Comparison of ENCODE assay signal across 10 cellular contexts in the genomic region with DNA sequence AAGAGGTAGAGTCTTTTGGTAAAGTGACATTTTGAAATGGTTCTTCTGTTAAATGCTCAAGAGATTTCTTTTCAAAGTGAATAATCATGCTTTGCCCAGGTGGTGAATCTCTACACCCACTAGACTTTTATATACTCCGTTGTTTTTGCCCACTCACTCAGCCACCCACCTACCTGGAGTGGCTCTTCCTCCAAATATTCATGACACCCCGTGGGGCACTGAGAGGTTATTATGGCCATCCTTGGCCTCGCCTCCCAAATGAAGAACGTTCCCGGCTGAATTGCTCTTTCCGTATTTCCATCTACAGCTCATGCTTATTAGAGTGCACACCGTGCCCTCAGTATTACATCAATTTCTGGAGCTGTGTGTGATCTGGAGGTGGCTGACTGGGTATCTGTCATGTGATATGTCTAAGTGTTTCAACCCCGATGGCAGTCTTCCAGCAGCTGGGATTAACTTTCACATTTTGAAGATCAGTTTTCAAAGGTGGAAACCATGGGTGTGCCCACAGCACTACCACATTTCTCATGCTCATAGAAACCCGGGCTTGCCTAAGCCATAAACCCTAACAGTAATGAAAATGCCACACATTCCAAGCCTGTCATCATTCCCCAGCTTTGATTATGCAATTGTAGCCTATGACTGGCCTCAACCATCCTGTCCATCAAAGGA.
DNase-seq lines count a peak whose midpoint lies in the region; TF ChIP-seq lines count a peak whose summit lies in the region.
"Had no signal": no experiment of that assay in that cellular context is flagged by ENCODE, and none has a peak within 500 bp of the region (broad histone marks: within the 10 kb centered on the region; RNA-seq: fewer than 3 reads in every experiment).

No MANE protein-coding gene starts in this region.

- TF ChIP-seq POLR2A in uterus (IDR thresholded peaks at IDR 0.05) = no peak

- no peaks in the 10 kb centered on the region for H3K36me3 ChIP-seq in A673 (ENCODE audit: insufficient read depth, low read length, poor library complexity, severe bottlenecking)
- no peaks in the 10 kb centered on the region for H3K36me3 ChIP-seq in hepatocyte (replicated peaks; ENCODE audit: insufficient read depth, low read depth)
- no peaks in the 10 kb centered on the region for H3K36me3 ChIP-seq in uterus
- H3K36me3 ChIP-seq: BLaER1 treated with 17β-estradiol and CSF1 and Interleukin-3, amounts not matched to agents 10 nM and 100 nM had no signal

- WGBS in hepatocyte (ENCODE audit: low lambda C conversion rate, missing lambda C conversion rate) = 68% methylated on average over 9 of the region's 9 CpGs

- H2AFZ ChIP-seq in hepatocyte = no peak overlapping the region

- no peak overlapping the region for H3K4me2 ChIP-seq in hepatocyte
- H3K4me2 ChIP-seq: BLaER1 treated with 17β-estradiol and CSF1 and Interleukin-3, amounts not matched to agents 10 nM and 100 nM had no signal

- POLR2A ChIA-PET in A673 (lab: Charles Lee; ENCODE audit: low non-redundant PET) = no interaction called here

- H3K4me1 ChIP-seq in A673 (ENCODE audit: insufficient read depth, low read length, poor library complexity, severe bottlenecking) (no peaks in the 10 kb centered on the region), hepatocyte (ENCODE audit: insufficient read depth) (peaks cover 10% of the 10 kb centered on the region), uterus (no peaks in the 10 kb centered on the region)

- H3K27me3 ChIP-seq in A673 (replicated peaks; ENCODE audit: insufficient read depth, low read depth, low read length, poor library complexity) = no peaks in the 10 kb centered on the region
- H3K27me3 ChIP-seq in hepatocyte = no peaks in the 10 kb centered on the region
- H3K27me3 ChIP-seq in uterus = no peaks in the 10 kb centered on the region
- H3K27me3 ChIP-seq: BLaER1 treated with 17β-estradiol and CSF1 and Interleukin-3, amounts not matched to agents 10 nM and 100 nM had no signal

- no peak for TF ChIP-seq CTCF in A673 (conservative IDR thresholded peaks at IDR 0.05; ENCODE audit: low read depth, low read length)
- no peak for TF ChIP-seq CTCF in hepatocyte (IDR thresholded peaks at IDR 0.05; ENCODE audit: poor library complexity)
- no peak for TF ChIP-seq CTCF in uterus (IDR thresholded peaks at IDR 0.05)

- H3K4me3 ChIP-seq in A673 (ENCODE audit: low read depth, low read length, poor library complexity, severe bottlenecking) (no peak overlapping the region), hepatocyte (no peak overlapping the region), uterus (no peak overlapping the region)
- H3K4me3 ChIP-seq: BLaER1 treated with 17β-estradiol and CSF1 and Interleukin-3, amounts not matched to agents 10 nM and 100 nM had no signal

- BruUV-seq in A673 (replicated peaks; lab: Mats Ljungman, UMichigan) = no TSS peak

- H3K9me3 ChIP-seq in A673 (ENCODE audit: low read depth, low read length, poor library complexity, severe bottlenecking) (no peaks in the 10 kb centered on the region), hepatocyte (ENCODE audit: low read depth) (no peaks in the 10 kb centered on the region), uterus (no peaks in the 10 kb centered on the region)

- no peaks in the 10 kb centered on the region for H3K9me2 ChIP-seq in hepatocyte (replicated peaks; ENCODE audit: insufficient read depth)

- CTCF ChIA-PET in A673 (lab: Charles Lee) = no interaction called here

- H3K79me2 ChIP-seq in hepatocyte = no peaks in the 10 kb centered on the region

- no peaks in the 10 kb centered on the region for H4K20me1 ChIP-seq in hepatocyte (ENCODE audit: insufficient read depth, poor library complexity, severe bottlenecking)
- H4K20me1 ChIP-seq: BLaER1 treated with 17β-estradiol and CSF1 and Interleukin-3, amounts not matched to agents 10 nM and 100 nM had no signal

- peak; percentile 67 for DNase-seq in A673 (ENCODE audit: low spot score)
- peak; percentile 84 for DNase-seq in HPDE6-E6E7 (ENCODE audit: extremely low spot score)
- DNase-seq in RPMI7951 (ENCODE audit: low read depth) = peak; percentile 89
- DNase-seq in hepatocyte (ENCODE audit: low spot score) = peak; percentile 65
- no peak for DNase-seq in SKM-1 treated with dmso at 0.1 percent for 144 hours (lab: John Stamatoyannopoulos, UW; ENCODE audit: unreplicated experiment)
- DNase-seq in head of caudate nucleus = no peak
- no peak for DNase-seq in posterior vena cava (ENCODE audit: low spot score)
- DNase-seq in uterus = no peak
- DNase-seq: occipital lobe had no signal

- H3K27ac ChIP-seq in A673 (ENCODE audit: low read depth, low read length, poor library complexity, severe bottlenecking) (no peak overlapping the region), hepatocyte (peak overlapping the region; percentile 47), uterus (no peak overlapping the region)
- H3K27ac ChIP-seq: BLaER1 treated with 17β-estradiol and CSF1 and Interleukin-3, amounts not matched to agents 10 nM and 100 nM had no signal

- intact Hi-C loops in A673 (cut with micrococcal nuclease; ENCODE audit: unreplicated experiment) = no loop called here
- intact Hi-C loops in head of caudate nucleus (cut with DNase I) = no loop called here
- intact Hi-C loops in posterior vena cava (cut with DNase I) = no loop called here
- intact Hi-C loops in uterus (cut with DNase I; ENCODE audit: low total_unique reads) = no loop called here

Comparison
In these comparisons a context has a peak if more than half of its experiments do, and no peak if none do; other contexts are left out.
1. DNase-seq: peak in A673 (single experiment), HPDE6-E6E7 (single experiment), RPMI7951 (single experiment) and hepatocyte (single experiment); none in SKM-1 treated with dmso at 0.1 percent for 144 hours (single experiment), head of caudate nucleus (0 of 42), posterior vena cava (single experiment) and uterus (0 of 2).